In the genomic region with DNA sequence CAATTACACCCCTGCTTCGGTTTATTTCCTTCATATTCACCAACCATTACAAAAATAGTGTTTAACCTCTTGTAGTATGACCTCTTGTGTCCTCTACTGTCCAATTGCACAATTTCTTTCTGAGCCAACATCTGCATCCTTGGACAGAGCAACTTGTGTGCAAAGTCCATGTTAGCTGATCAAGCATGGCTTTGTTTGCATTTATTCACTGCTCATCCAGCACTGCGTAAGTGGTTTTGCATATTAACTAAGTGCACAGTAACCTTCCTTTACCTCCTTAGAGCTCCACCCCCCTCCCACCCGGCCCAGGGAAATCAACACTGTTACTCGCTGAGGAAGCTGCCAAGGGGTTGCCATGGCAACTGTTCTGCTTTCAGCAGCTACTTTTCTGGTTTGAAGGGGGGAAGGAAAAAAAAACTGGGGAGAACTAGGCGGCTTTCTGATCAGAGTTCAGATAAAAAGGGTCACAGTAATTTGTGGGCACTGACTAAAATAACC, we compare ENCODE assay signal across 8 cellular contexts.
DNase-seq lines count a peak whose midpoint lies in the region; ATAC-seq and TF ChIP-seq lines count a peak whose summit lies in the region.

No MANE protein-coding gene starts in this region.

- POLR2A ChIA-PET in HEK293 (lab: Yijun Ruan, JAX), result interaction anchor here (1.3 kb wide), 1 partner anchor 153 kb away, joined by 5 read pairs; no protein-coding TSS in a partner anchor

- no peak overlapping the region for H3K27ac ChIP-seq in HEK293 (ENCODE audit: extremely low read depth, low read depth, low read length)
- H3K27ac ChIP-seq in right lobe of liver, result peak overlapping the region in 2 of 3 donors; percentile 56 to 76

- no peaks in the 10 kb centered on the region for H3K27me3 Mint-ChIP-seq in chondrocyte (ENCODE audit: low read depth)

- H3K4me1 ChIP-seq in HEK293 (ENCODE audit: control insufficient read depth, insufficient read depth, low read length) (peaks cover 3% of the 10 kb centered on the region; the same call in 1 of the 2 replicates), right lobe of liver (peaks cover 0 to 15% (median 7%) of the 10 kb centered on the region in 4 donors)

- DNase-seq in DMS 273 (lab: John Stamatoyannopoulos, UW; ENCODE audit: unreplicated experiment) (peak; percentile 94), NCI-H2107 (lab: John Stamatoyannopoulos, UW) (peak; percentile 14), chondrocyte (ENCODE audit: low spot score) (no peak), right lobe of liver (peak; percentile 94 to 98 (median 96))
- peak; percentile 77 for DNase-seq in activated CD4-positive, alpha-beta T cell treated with anti-CD3 and anti-CD28 coated beads for 48 hours
- peak; percentile 79 for DNase-seq in stimulated activated CD4-positive, alpha-beta T cell treated with anti-CD3 and anti-CD28 coated beads, Interleukin-4, amount 100 ng/mL, for 24 hours

- H3K4me3 Mint-ChIP-seq in chondrocyte (ENCODE audit: unreplicated experiment), result peak overlapping the region; percentile 35

- no peak overlapping the region for H3K4me3 ChIP-seq in HEK293 (ENCODE audit: low read depth, low read length)
- H3K4me3 ChIP-seq in right lobe of liver, result peak overlapping the region; percentile 19 to 51 (median 44)

- no peaks in the 10 kb centered on the region for H3K36me3 ChIP-seq in HEK293 (ENCODE audit: control insufficient read depth in 2 of 2, insufficient read depth in 1 of 2, low read length in 2 of 2)
- H3K36me3 ChIP-seq in right lobe of liver, result no peaks in the 10 kb centered on the region

- H3K9me3 Mint-ChIP-seq in chondrocyte (ENCODE audit: low read depth), result no peaks in the 10 kb centered on the region

- CTCF ChIA-PET in HEK293 (lab: Yijun Ruan, JAX), result interaction anchor here (0.7 to 2.5 kb wide), 6 partner anchors 9 to 932 kb away, joined by 3 to 5 read pairs (median 4); no protein-coding TSS in a partner anchor

- WGBS in right lobe of liver (ENCODE audit: insufficient coverage, low coverage, low lambda C conversion rate, missing lambda C conversion rate), result 2% methylated on average over 5 of the region's 5 CpGs

- TF ChIP-seq POLR2A in right lobe of liver (IDR thresholded peaks at IDR 0.05), result no peak

- H3K36me3 Mint-ChIP-seq in chondrocyte (ENCODE audit: low read depth), result no peaks in the 10 kb centered on the region

- ATAC-seq in right lobe of liver, result peak; percentile 86 to 87 (median 87)
- no peak for ATAC-seq in HG03460 (IDR thresholded peaks at IDR 0.05; ENCODE audit: unreplicated experiment)

- intact Hi-C loops in right lobe of liver (cut with DNase I), result no loop called here

- no peaks in the 10 kb centered on the region for H3K9me3 ChIP-seq in HEK293 (ENCODE audit: control insufficient read depth, insufficient read depth, low read depth, low read length)
- H3K9me3 ChIP-seq in right lobe of liver, result no peaks in the 10 kb centered on the region

- H3K27me3 ChIP-seq in right lobe of liver, result no peaks in the 10 kb centered on the region

- no peak for TF ChIP-seq CTCF in HEK293 (tag by site-specific recombination; IDR thresholded peaks at IDR 0.05)
- TF ChIP-seq CTCF in chondrocyte (IDR thresholded peaks at IDR 0.05), result no peak
- no peak for TF ChIP-seq CTCF in right lobe of liver (IDR thresholded peaks at IDR 0.05)

- peak overlapping the region; percentile 28 for H3K27ac Mint-ChIP-seq in chondrocyte (ENCODE audit: unreplicated experiment)

- peaks cover 40% of the 10 kb centered on the region for H3K4me1 Mint-ChIP-seq in chondrocyte (ENCODE audit: low read depth)

TF ChIP-seq in HEK293, 187 proteins besides CTCF, POLR2A, EP300 and RAD21:
- 0 out of 2 replicates have a peak, but pooled peaks have one; percentile 8 for TF ChIP-seq KLF9 (tag by site-specific recombination; IDR thresholded peaks at IDR 0.05; ENCODE audit: low read depth)
- TF ChIP-seq, protein P1, sequence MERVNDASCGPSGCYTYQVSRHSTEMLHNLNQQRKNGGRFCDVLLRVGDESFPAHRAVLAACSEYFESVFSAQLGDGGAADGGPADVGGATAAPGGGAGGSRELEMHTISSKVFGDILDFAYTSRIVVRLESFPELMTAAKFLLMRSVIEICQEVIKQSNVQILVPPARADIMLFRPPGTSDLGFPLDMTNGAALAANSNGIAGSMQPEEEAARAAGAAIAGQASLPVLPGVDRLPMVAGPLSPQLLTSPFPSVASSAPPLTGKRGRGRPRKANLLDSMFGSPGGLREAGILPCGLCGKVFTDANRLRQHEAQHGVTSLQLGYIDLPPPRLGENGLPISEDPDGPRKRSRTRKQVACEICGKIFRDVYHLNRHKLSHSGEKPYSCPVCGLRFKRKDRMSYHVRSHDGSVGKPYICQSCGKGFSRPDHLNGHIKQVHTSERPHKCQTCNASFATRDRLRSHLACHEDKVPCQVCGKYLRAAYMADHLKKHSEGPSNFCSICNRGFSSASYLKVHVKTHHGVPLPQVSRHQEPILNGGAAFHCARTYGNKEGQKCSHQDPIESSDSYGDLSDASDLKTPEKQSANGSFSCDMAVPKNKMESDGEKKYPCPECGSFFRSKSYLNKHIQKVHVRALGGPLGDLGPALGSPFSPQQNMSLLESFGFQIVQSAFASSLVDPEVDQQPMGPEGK (tag by site-specific recombination; IDR thresholded peaks at IDR 0.05), result 0 out of 2 replicates have a peak, but pooled peaks have one; percentile 33
- TF ChIP-seq IKZF3 (tag by site-specific recombination; IDR thresholded peaks at IDR 0.05), result no peak
- no peak for TF ChIP-seq ZNF174 (tag by site-specific recombination; IDR thresholded peaks at IDR 0.05)
- TF ChIP-seq, protein P2, sequence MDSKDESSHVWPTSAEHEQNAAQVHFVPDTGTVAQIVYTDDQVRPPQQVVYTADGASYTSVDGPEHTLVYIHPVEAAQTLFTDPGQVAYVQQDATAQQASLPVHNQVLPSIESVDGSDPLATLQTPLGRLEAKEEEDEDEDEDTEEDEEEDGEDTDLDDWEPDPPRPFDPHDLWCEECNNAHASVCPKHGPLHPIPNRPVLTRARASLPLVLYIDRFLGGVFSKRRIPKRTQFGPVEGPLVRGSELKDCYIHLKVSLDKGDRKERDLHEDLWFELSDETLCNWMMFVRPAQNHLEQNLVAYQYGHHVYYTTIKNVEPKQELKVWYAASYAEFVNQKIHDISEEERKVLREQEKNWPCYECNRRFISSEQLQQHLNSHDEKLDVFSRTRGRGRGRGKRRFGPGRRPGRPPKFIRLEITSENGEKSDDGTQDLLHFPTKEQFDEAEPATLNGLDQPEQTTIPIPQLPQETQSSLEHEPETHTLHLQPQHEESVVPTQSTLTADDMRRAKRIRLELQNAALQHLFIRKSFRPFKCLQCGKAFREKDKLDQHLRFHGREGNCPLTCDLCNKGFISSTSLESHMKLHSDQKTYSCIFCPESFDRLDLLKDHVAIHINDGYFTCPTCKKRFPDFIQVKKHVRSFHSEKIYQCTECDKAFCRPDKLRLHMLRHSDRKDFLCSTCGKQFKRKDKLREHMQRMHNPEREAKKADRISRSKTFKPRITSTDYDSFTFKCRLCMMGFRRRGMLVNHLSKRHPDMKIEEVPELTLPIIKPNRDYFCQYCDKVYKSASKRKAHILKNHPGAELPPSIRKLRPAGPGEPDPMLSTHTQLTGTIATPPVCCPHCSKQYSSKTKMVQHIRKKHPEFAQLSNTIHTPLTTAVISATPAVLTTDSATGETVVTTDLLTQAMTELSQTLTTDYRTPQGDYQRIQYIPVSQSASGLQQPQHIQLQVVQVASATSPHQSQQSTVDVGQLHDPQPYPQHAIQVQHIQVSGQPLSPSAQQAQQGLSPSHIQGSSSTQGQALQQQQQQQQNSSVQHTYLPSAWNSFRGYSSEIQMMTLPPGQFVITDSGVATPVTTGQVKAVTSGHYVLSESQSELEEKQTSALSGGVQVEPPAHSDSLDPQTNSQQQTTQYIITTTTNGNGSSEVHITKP (tag by site-specific recombination; IDR thresholded peaks at IDR 0.05), result no peak
- TF ChIP-seq ZBTB7A (tag by site-specific recombination; IDR thresholded peaks at IDR 0.05; ENCODE audit: low read depth), result no peak
- no peak for TF ChIP-seq ZNF121 (tag by site-specific recombination; IDR thresholded peaks at IDR 0.05)
